In genomic region chr7:82335927-82336326, GRCh38 we compare ENCODE assay signal across 11 cellular contexts.
DNase-seq lines count a peak whose midpoint lies in the region; ATAC-seq and TF ChIP-seq lines count a peak whose summit lies in the region.
"Had no signal": no experiment of that assay in that cellular context is flagged by ENCODE, and none has a peak within 500 bp of the region (broad histone marks: within the 10 kb centered on the region; RNA-seq: fewer than 3 reads in every experiment).

No MANE protein-coding gene starts in this region.

- no peaks in the 10 kb centered on the region for H3K4me1 ChIP-seq in tibial nerve

- peaks cover 0 to 3% (median 0%) of the 10 kb centered on the region in 3 donors for H3K36me3 ChIP-seq in tibial nerve

- H3K4me3 Mint-ChIP-seq in glutamatergic neuron (ENCODE audit: unreplicated experiment), result peak overlapping the region; percentile 40
- no peak overlapping the region for H3K4me3 Mint-ChIP-seq in activated T-cell treated with anti-CD3 and anti-CD28 coated beads, Interleukin-2, amount 50 U/mL, for 72 hours
- H3K4me3 Mint-ChIP-seq: activated naive CD4-positive, alpha-beta T cell treated with anti-CD3 and anti-CD28 coated beads, Interleukin-2, amount 50 U/mL, for 24 hours had no signal

- H3K36me3 Mint-ChIP-seq in glutamatergic neuron (ENCODE audit: unreplicated experiment), result no peaks in the 10 kb centered on the region
- H3K36me3 Mint-ChIP-seq in activated T-cell treated with anti-CD3 and anti-CD28 coated beads, Interleukin-2, amount 50 U/mL, for 72 hours (ENCODE audit: insufficient read depth in 2 of 2), result no peaks in the 10 kb centered on the region
- H3K36me3 Mint-ChIP-seq: activated naive CD4-positive, alpha-beta T cell treated with anti-CD3 and anti-CD28 coated beads, Interleukin-2, amount 50 U/mL, for 24 hours had no signal

- ATAC-seq in HG03095 (IDR thresholded peaks at IDR 0.05; ENCODE audit: unreplicated experiment) (no peak), HG03097 (IDR thresholded peaks at IDR 0.05; ENCODE audit: low FRiP score, unreplicated experiment) (no peak)
- no peak for ATAC-seq in activated T-cell treated with anti-CD3 and anti-CD28 coated beads, Interleukin-2, amount 50 U/mL, for 72 hours (replicated peaks in 1 of 2)

- WGBS in tibial nerve, 2 donors, result 83 to 97% methylated on average over 1 of the region's 1 CpG

- peaks cover 7% of the 10 kb centered on the region for H3K9me3 Mint-ChIP-seq in glutamatergic neuron (ENCODE audit: unreplicated experiment)
- peaks cover 0 to 2% of the 10 kb centered on the region in 2 donors for H3K9me3 Mint-ChIP-seq in activated T-cell treated with anti-CD3 and anti-CD28 coated beads, Interleukin-2, amount 50 U/mL, for 72 hours

- no peak for TF ChIP-seq POLR2A in tibial nerve (IDR thresholded peaks at IDR 0.05)

- H3K9me3 ChIP-seq in tibial nerve, result no peaks in the 10 kb centered on the region

- no peak overlapping the region for H3K4me3 ChIP-seq in tibial nerve

- no peaks in the 10 kb centered on the region for H3K27me3 ChIP-seq in tibial nerve

- peaks cover 4% of the 10 kb centered on the region for H3K27me3 Mint-ChIP-seq in glutamatergic neuron (ENCODE audit: unreplicated experiment)
- no peaks in the 10 kb centered on the region for H3K27me3 Mint-ChIP-seq in activated T-cell treated with anti-CD3 and anti-CD28 coated beads, Interleukin-2, amount 50 U/mL, for 72 hours (ENCODE audit: low read depth)
- H3K27me3 Mint-ChIP-seq: activated naive CD4-positive, alpha-beta T cell treated with anti-CD3 and anti-CD28 coated beads, Interleukin-2, amount 50 U/mL, for 24 hours had no signal

- DNase-seq in GM03348 (ENCODE audit: low spot score) (peak; percentile 5), NCI-H187 (lab: John Stamatoyannopoulos, UW) (peak; percentile 93 to 94), SHP77 treated with DMSO at 0.1 percent for 48 hours (lab: John Stamatoyannopoulos, UW) (peak; percentile 55), glutamatergic neuron (peak; percentile 28), tibial nerve (ENCODE audit: low spot score in 2 of 2) (no peak)
- no peak for DNase-seq in activated T-cell treated with anti-CD3 and anti-CD28 coated beads, Interleukin-2, amount 50 U/mL, for 72 hours
- DNase-seq: GDM1, T-helper 2 cell had no signal

- TF ChIP-seq CTCF in glutamatergic neuron (IDR thresholded peaks at IDR 0.05; ENCODE audit: partially characterized antibody, unreplicated experiment) (no peak), tibial nerve (IDR thresholded peaks at IDR 0.05) (no peak)

- H3K27ac Mint-ChIP-seq in glutamatergic neuron (ENCODE audit: unreplicated experiment), result peak overlapping the region; percentile 92
- no peak overlapping the region for H3K27ac Mint-ChIP-seq in activated T-cell treated with anti-CD3 and anti-CD28 coated beads, Interleukin-2, amount 50 U/mL, for 72 hours
- H3K27ac Mint-ChIP-seq: activated naive CD4-positive, alpha-beta T cell treated with anti-CD3 and anti-CD28 coated beads, Interleukin-2, amount 50 U/mL, for 24 hours had no signal

- peaks cover 40% of the 10 kb centered on the region for H3K4me1 Mint-ChIP-seq in glutamatergic neuron (ENCODE audit: low read depth, unreplicated experiment)
- H3K4me1 Mint-ChIP-seq in activated T-cell treated with anti-CD3 and anti-CD28 coated beads, Interleukin-2, amount 50 U/mL, for 72 hours (ENCODE audit: low read depth), result no peaks in the 10 kb centered on the region
- H3K4me1 Mint-ChIP-seq: activated naive CD4-positive, alpha-beta T cell treated with anti-CD3 and anti-CD28 coated beads, Interleukin-2, amount 50 U/mL, for 24 hours had no signal

- no peak overlapping the region for H3K27ac ChIP-seq in tibial nerve

- no peak for TF ChIP-seq EP300 in tibial nerve (IDR thresholded peaks at IDR 0.05)

Comparison
In these comparisons a context has a peak if more than half of its experiments do, and no peak if none do; other contexts are left out.
1. DNase-seq: peak in GM03348 (single experiment), NCI-H187 (2 of 2), SHP77 treated with DMSO at 0.1 percent for 48 hours (single experiment) and glutamatergic neuron (single experiment); none in tibial nerve (0 of 2) and activated T-cell treated with anti-CD3 and anti-CD28 coated beads, Interleukin-2, amount 50 U/mL, for 72 hours (0 of 2).